Comparison of ENCODE assay signal across 11 cellular contexts in the genomic region with DNA sequence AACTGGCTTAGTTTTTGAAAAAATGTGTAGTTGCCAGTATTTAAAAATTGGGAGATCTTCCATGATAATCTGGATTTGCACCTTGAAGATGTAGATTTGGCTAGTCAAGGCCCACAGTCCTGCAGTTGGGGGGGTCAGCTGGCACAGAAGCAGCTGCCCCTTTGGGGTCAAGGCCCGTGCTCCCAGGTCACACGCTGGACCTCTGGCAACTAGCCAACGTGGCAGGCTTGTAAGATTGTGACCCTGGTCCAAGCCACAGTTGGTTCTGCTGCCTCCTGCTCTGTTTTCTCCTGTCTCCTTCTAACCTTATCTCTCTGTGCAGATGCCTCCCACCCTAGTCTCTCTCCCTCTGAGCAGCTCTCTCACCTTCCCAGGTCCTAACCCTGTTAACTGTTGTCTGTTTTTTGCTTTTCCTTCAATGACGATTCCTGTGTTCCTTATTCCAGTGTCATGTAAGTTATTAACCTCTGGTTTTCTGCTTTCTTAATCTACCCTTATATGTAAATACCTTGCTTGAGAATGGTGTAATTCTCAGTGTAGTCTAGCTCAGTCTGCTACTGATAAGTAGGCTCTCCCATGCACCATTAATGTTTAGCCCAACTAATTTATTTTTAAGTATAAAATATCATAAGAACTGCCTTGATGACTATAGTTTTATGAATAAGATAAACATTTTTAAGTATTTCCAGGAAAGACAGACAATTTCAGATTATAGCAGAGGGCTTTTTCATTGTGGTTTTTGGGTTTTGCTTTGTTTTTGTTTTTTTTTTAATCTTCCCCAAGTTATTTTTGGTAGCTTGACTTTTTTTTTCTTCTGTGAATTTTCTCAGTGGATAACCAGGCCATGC. TPM values are rescaled to one million over a fixed set of nuclear protein-coding genes. Genes with fewer than 3 reads are reported as not detected.
A peak's percentile ranks its signal among the peaks of the same experiment; 100 is the strongest.
DNase-seq lines count a peak whose midpoint lies in the region; FAIRE-seq and TF ChIP-seq lines count a peak whose summit lies in the region.
"Had no signal": no experiment of that assay in that cellular context is flagged by ENCODE, and none has a peak within 500 bp of the region (broad histone marks: within the 10 kb centered on the region; RNA-seq: fewer than 3 reads in every experiment).

No MANE protein-coding gene starts in this region.

- no peak for FAIRE-seq in astrocyte (lab: Jason Lieb, UNC)

- peak overlapping the region; percentile 83 for H2AK5ac ChIP-seq in trophoblast cell (ENCODE audit: low read length)

- H3K14ac ChIP-seq in trophoblast cell (ENCODE audit: low read length), result peak overlapping the region; percentile 94

- H3K27me3 ChIP-seq in astrocyte (ENCODE audit: insufficient read depth, low read length) (no peaks in the 10 kb centered on the region), trophoblast cell (ENCODE audit: insufficient read depth, low read length) (no peaks in the 10 kb centered on the region), adrenal gland (no peaks in the 10 kb centered on the region)
- H3K27me3 ChIP-seq: tibial nerve had no signal

- peak overlapping the region; percentile 90 for H3K27ac Mint-ChIP-seq in T-helper 2 cell treated with Interferon-gamma antibody and Interleukin-4, amounts not matched to agents 5 μg/mL and 100 μg/mL, for 36 hours
- peak overlapping the region; percentile 14 for H3K27ac Mint-ChIP-seq in astrocyte (ENCODE audit: unreplicated experiment)

- H3K36me3 Mint-ChIP-seq in T-helper 2 cell treated with Interferon-gamma antibody and Interleukin-4, amounts not matched to agents 5 μg/mL and 100 μg/mL, for 36 hours (ENCODE audit: low read depth), result peaks cover 36% of the 10 kb centered on the region
- peaks cover 13% of the 10 kb centered on the region for H3K36me3 Mint-ChIP-seq in astrocyte (ENCODE audit: low read depth, unreplicated experiment)

- H4K8ac ChIP-seq in trophoblast cell (ENCODE audit: low read depth, low read length), result peak overlapping the region; percentile 61

- H3K4ac ChIP-seq in trophoblast cell (ENCODE audit: low read depth, low read length), result peak overlapping the region; percentile 6

- H3K4me1 ChIP-seq in astrocyte (ENCODE audit: insufficient read depth, low read length) (peaks cover 6% of the 10 kb centered on the region), trophoblast cell (ENCODE audit: control insufficient read depth in 1 of 2, insufficient read depth in 2 of 2, low read length in 2 of 2) (peaks cover 14 to 16% of the 10 kb centered on the region in 2 experiments), adrenal gland (replicated peaks in 1 of 2) (no peaks in the 10 kb centered on the region)

- peak overlapping the region; percentile 88 for H3K18ac ChIP-seq in trophoblast cell (ENCODE audit: low read length)

- H3K79me1 ChIP-seq in trophoblast cell (ENCODE audit: low read length), result peaks cover 11% of the 10 kb centered on the region

- no peak for TF ChIP-seq POLR2A in adrenal gland (IDR thresholded peaks at IDR 0.05)

- H3K4me3 ChIP-seq in astrocyte (ENCODE audit: insufficient read depth, low read depth, low read length) (no peak overlapping the region), trophoblast cell (ENCODE audit: low read depth, low read length) (no peak overlapping the region), adrenal gland (no peak overlapping the region)
- H3K4me3 ChIP-seq: tibial nerve had no signal

- peak overlapping the region; percentile 81 for H2BK120ac ChIP-seq in trophoblast cell (ENCODE audit: insufficient read depth, low read length, poor library complexity)

- no peak overlapping the region for H2AFZ ChIP-seq in astrocyte (ENCODE audit: low read depth, low read length)
- H2AFZ ChIP-seq in trophoblast cell (ENCODE audit: insufficient read depth, low read length, poor library complexity), result no peak overlapping the region

- H3K79me2 ChIP-seq in astrocyte (ENCODE audit: insufficient read depth, low read length) (no peaks in the 10 kb centered on the region), trophoblast cell (ENCODE audit: control insufficient read depth, insufficient read depth, low read length, poor library complexity) (no peaks in the 10 kb centered on the region)

- intact Hi-C loops in adrenal gland (cut with DNase I), result loop anchor here in 1 of 2 donors (5.0 kb wide), 1 partner anchor 385 kb away; no protein-coding TSS in a partner anchor

- H3K9me3 ChIP-seq in astrocyte (ENCODE audit: insufficient read depth, low read depth, low read length) (no peaks in the 10 kb centered on the region), trophoblast cell (ENCODE audit: insufficient read depth, low read depth, low read length) (no peaks in the 10 kb centered on the region), adrenal gland (replicated peaks in 1 of 3) (no peaks in the 10 kb centered on the region)
- H3K9me3 ChIP-seq: tibial nerve had no signal

- H2BK5ac ChIP-seq in trophoblast cell (ENCODE audit: low read depth, low read length, poor library complexity), result peak overlapping the region; percentile 12

- peaks cover 4% of the 10 kb centered on the region for H4K20me1 ChIP-seq in astrocyte (ENCODE audit: insufficient read depth, low read length)

- peak overlapping the region; percentile 61 for H2BK12ac ChIP-seq in trophoblast cell (ENCODE audit: low read length)

- TF ChIP-seq CTCF in astrocyte (IDR thresholded peaks at IDR 0.05; ENCODE audit: insufficient read depth, low read depth, low read length) (no peak), adrenal gland (IDR thresholded peaks at IDR 0.05) (no peak)

- peak overlapping the region; percentile 77 for H3K4me3 Mint-ChIP-seq in T-helper 2 cell treated with Interferon-gamma antibody and Interleukin-4, amounts not matched to agents 5 μg/mL and 100 μg/mL, for 36 hours
- no peak overlapping the region for H3K4me3 Mint-ChIP-seq in astrocyte (ENCODE audit: unreplicated experiment)

- DNase-seq in T-helper 2 cell treated with Interferon-gamma antibody and Interleukin-4, amounts not matched to agents 5 μg/mL and 100 μg/mL, for 36 hours (ENCODE audit: low spot score), result no peak
- DNase-seq in T-helper 2 cell (no peak), OCI-M1 (lab: John Stamatoyannopoulos, UW) (peak; percentile 96), astrocyte (ENCODE audit: low read depth) (no peak), trophoblast cell (no peak), DMS 273 (lab: John Stamatoyannopoulos, UW; ENCODE audit: unreplicated experiment) (no peak), NCI-H345 treated with DMSO at 0.1 percent for 48 hours (lab: John Stamatoyannopoulos, UW; ENCODE audit: unreplicated experiment) (no peak), adrenal gland (no peak)
- DNase-seq: 8988T had no signal

- H3K4me2 ChIP-seq in astrocyte (ENCODE audit: low read length) (no peak overlapping the region), trophoblast cell (ENCODE audit: low read length) (no peak overlapping the region)

- H3K36me3 ChIP-seq in astrocyte (ENCODE audit: insufficient read depth, low read length) (no peaks in the 10 kb centered on the region), trophoblast cell (ENCODE audit: control insufficient read depth in 1 of 2, insufficient read depth in 2 of 2, low read length in 2 of 2) (peaks cover 11 to 16% of the 10 kb centered on the region in 2 experiments), adrenal gland (replicated peaks in 1 of 2) (peaks cover 0 to 9% of the 10 kb centered on the region in 2 donors)

- no peaks in the 10 kb centered on the region for H3K9me3 Mint-ChIP-seq in T-helper 2 cell treated with Interferon-gamma antibody and Interleukin-4, amounts not matched to agents 5 μg/mL and 100 μg/mL, for 36 hours
- H3K9me3 Mint-ChIP-seq in astrocyte (ENCODE audit: unreplicated experiment), result no peaks in the 10 kb centered on the region

- H3K27ac ChIP-seq in astrocyte (ENCODE audit: low read depth, low read length) (no peak overlapping the region), trophoblast cell (ENCODE audit: low read depth, low read length) (peak overlapping the region; percentile 49), adrenal gland (no peak overlapping the region)
- H3K27ac ChIP-seq: epithelial cell of prostate had no signal

- H3K9ac ChIP-seq in astrocyte (ENCODE audit: low read length) (no peak overlapping the region), trophoblast cell (ENCODE audit: low read length) (no peak overlapping the region)

- no peak overlapping the region for H4K12ac ChIP-seq in trophoblast cell (ENCODE audit: low read depth, low read length)

- peak overlapping the region; percentile 89 for H4K91ac ChIP-seq in trophoblast cell (ENCODE audit: low read depth, low read length)

- no peaks in the 10 kb centered on the region for H3K27me3 Mint-ChIP-seq in T-helper 2 cell treated with Interferon-gamma antibody and Interleukin-4, amounts not matched to agents 5 μg/mL and 100 μg/mL, for 36 hours (ENCODE audit: low read depth)
- no peaks in the 10 kb centered on the region for H3K27me3 Mint-ChIP-seq in astrocyte (ENCODE audit: low read depth, unreplicated experiment)

- H3K23ac ChIP-seq in trophoblast cell (ENCODE audit: low read length), result no peak overlapping the region

- H3K4me1 Mint-ChIP-seq in T-helper 2 cell treated with Interferon-gamma antibody and Interleukin-4, amounts not matched to agents 5 μg/mL and 100 μg/mL, for 36 hours (ENCODE audit: low read depth), result peaks cover 64% of the 10 kb centered on the region
- peaks cover 7% of the 10 kb centered on the region for H3K4me1 Mint-ChIP-seq in astrocyte (ENCODE audit: low read depth, unreplicated experiment)

- WGBS in trophoblast cell (ENCODE audit: extremely low coverage, insufficient coverage, insufficient read length), result no CpG with 5 or more reads among the region's 4 CpGs
- WGBS in adrenal gland, 4 donors, result 34 to 43% (median 40%) methylated on average over 4 of the region's 4 CpGs

RNA-seq across cellular contexts. Expression of gene CLEC16A, which starts 28.0 kb away (rescaled TPM):
- 31.7 and 32.1 TPM in 2 replicates for total RNA-seq in astrocyte
- polyA plus RNA-seq in trophoblast cell (2013), result 12.0 and 12.1 TPM in 2 replicates
- 10 to 100 TPM; 22.5 to 37.2 (median 29.0) TPM for total RNA-seq in adrenal gland
- polyA plus RNA-seq in adrenal gland, result 10 to 100 TPM; 14.0 to 24.7 (median 21.6) TPM

RNA-seq across cellular contexts. Expression of gene DEXI, which starts 30.1 kb away (rescaled TPM):
- 39.8 and 46.6 TPM in 2 replicates for total RNA-seq in astrocyte
- polyA plus RNA-seq in trophoblast cell (2013), result 20.5 and 21.3 TPM in 2 replicates
- total RNA-seq in adrenal gland, result 100 to 1,000 TPM in 5 of 8 donors, 10 to 100 TPM in 3; 91.9 to 303 (median 136) TPM
- 10 to 100 TPM; 52.6 to 56.6 (median 54.3) TPM for polyA plus RNA-seq in adrenal gland
